ENCODE assay signal across 25 cellular contexts in the genomic region with DNA sequence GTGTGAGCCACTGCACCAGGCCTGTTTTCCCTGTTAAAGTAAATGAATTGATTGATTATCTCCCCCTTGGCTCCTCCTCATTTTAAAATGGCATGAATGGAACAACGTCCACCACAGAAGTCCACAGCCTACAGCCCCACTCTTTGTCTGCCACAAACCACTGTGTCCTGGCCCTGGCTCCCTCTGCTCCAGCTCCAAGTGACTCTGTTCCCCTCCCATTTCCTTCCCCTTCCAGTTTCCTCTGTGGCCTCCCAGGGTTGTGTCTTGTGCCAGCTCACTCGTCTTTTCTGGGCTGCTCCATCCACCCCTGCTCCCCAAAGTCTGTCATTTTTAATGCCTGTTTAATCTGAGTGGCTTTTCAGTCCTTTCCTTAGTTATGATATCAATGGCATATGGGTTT. TPM values are rescaled to one million over a fixed set of nuclear protein-coding genes. Genes with fewer than 3 reads are reported as not detected.
A peak's percentile ranks its signal among the peaks of the same experiment; 100 is the strongest.
DNase-seq lines count a peak whose midpoint lies in the region; ATAC-seq and TF ChIP-seq lines count a peak whose summit lies in the region.
"Had no signal": no experiment of that assay in that cellular context is flagged by ENCODE, and none has a peak within 500 bp of the region (broad histone marks: within the 10 kb centered on the region; RNA-seq: fewer than 3 reads in every experiment).

No MANE protein-coding gene starts in this region.

- no peak for DNase-seq in T-helper 2 cell treated with Interferon-gamma antibody and Interleukin-4, amounts not matched to agents 5 μg/mL and 100 μg/mL, for 36 hours (ENCODE audit: low spot score)
- no peak for DNase-seq in T-helper 2 cell
- DNase-seq in Right ventricle myocardium superior, result peak; percentile 49
- no peak for DNase-seq in left ventricle myocardium inferior
- peak; percentile 66 for DNase-seq in cardiac septum (ENCODE audit: low spot score)
- DNase-seq in stimulated activated CD4-positive, alpha-beta T cell treated with anti-CD3 and anti-CD28 coated beads, Interleukin-4, amount 100 ng/mL, for 24 hours, result no peak
- no peak for DNase-seq in SHP77 (lab: John Stamatoyannopoulos, UW)
- DNase-seq: 8988T; DMS 273 treated with DMSO at 0.1 percent for 48 hours; foreskin fibroblast; GOT3; kidney glomerular epithelial cell; NCI-H1092; NCI-H2081 treated with DMSO at 0.1 percent for 48 hours; stimulated activated CD4-positive, alpha-beta T cell treated with anti-CD3 and anti-CD28 coated beads, Interleukin-4, amount 100 ng/mL, for 1 hour; uterus had no signal

- peaks cover 33% of the 10 kb centered on the region for H3K36me3 Mint-ChIP-seq in T-helper 2 cell treated with Interferon-gamma antibody and Interleukin-4, amounts not matched to agents 5 μg/mL and 100 μg/mL, for 36 hours (ENCODE audit: low read depth)
- peaks cover 33% of the 10 kb centered on the region for H3K36me3 Mint-ChIP-seq in stimulated activated memory B cell treated with anti-CD40 and anti-IgM and Interleukin-4, amounts not matched to agents 10 μg/mL and 1 μg/mL and 100 μg/mL, for 72 hours

- H3K9me3 ChIP-seq in left ventricle myocardium inferior (replicated peaks), result no peaks in the 10 kb centered on the region
- H3K9me3 ChIP-seq: adrenal gland, uterus had no signal

- peaks cover 3% of the 10 kb centered on the region for H3K27me3 ChIP-seq in left ventricle myocardium inferior (ENCODE audit: low read depth)
- H3K27me3 ChIP-seq: adrenal gland, uterus had no signal

- H3K4me3 Mint-ChIP-seq in T-helper 2 cell treated with Interferon-gamma antibody and Interleukin-4, amounts not matched to agents 5 μg/mL and 100 μg/mL, for 36 hours, result peak overlapping the region; percentile 9
- H3K4me3 Mint-ChIP-seq in stimulated activated memory B cell treated with anti-CD40 and anti-IgM and Interleukin-4, amounts not matched to agents 10 μg/mL and 1 μg/mL and 100 μg/mL, for 72 hours, result no peak overlapping the region
- H3K4me3 Mint-ChIP-seq: nephron had no signal

- H3K9me3 Mint-ChIP-seq in T-helper 2 cell treated with Interferon-gamma antibody and Interleukin-4, amounts not matched to agents 5 μg/mL and 100 μg/mL, for 36 hours, result peaks cover 6% of the 10 kb centered on the region
- H3K9me3 Mint-ChIP-seq in stimulated activated memory B cell treated with anti-CD40 and anti-IgM and Interleukin-4, amounts not matched to agents 10 μg/mL and 1 μg/mL and 100 μg/mL, for 72 hours, result no peaks in the 10 kb centered on the region

- H3K27me3 Mint-ChIP-seq in T-helper 2 cell treated with Interferon-gamma antibody and Interleukin-4, amounts not matched to agents 5 μg/mL and 100 μg/mL, for 36 hours (ENCODE audit: low read depth), result no peaks in the 10 kb centered on the region
- H3K27me3 Mint-ChIP-seq in stimulated activated memory B cell treated with anti-CD40 and anti-IgM and Interleukin-4, amounts not matched to agents 10 μg/mL and 1 μg/mL and 100 μg/mL, for 72 hours, result no peaks in the 10 kb centered on the region

- peaks cover 61% of the 10 kb centered on the region for H3K4me1 Mint-ChIP-seq in T-helper 2 cell treated with Interferon-gamma antibody and Interleukin-4, amounts not matched to agents 5 μg/mL and 100 μg/mL, for 36 hours (ENCODE audit: low read depth)
- H3K4me1 Mint-ChIP-seq in stimulated activated memory B cell treated with anti-CD40 and anti-IgM and Interleukin-4, amounts not matched to agents 10 μg/mL and 1 μg/mL and 100 μg/mL, for 72 hours, result peaks cover 17% of the 10 kb centered on the region
- H3K4me1 Mint-ChIP-seq: nephron had no signal

- H3K27ac Mint-ChIP-seq in T-helper 2 cell treated with Interferon-gamma antibody and Interleukin-4, amounts not matched to agents 5 μg/mL and 100 μg/mL, for 36 hours, result peak overlapping the region; percentile 72
- H3K27ac Mint-ChIP-seq in stimulated activated memory B cell treated with anti-CD40 and anti-IgM and Interleukin-4, amounts not matched to agents 10 μg/mL and 1 μg/mL and 100 μg/mL, for 72 hours, result peak overlapping the region; percentile 31
- H3K27ac Mint-ChIP-seq: nephron had no signal

- no peak overlapping the region for H3K27ac ChIP-seq in left ventricle myocardium inferior (replicated peaks)
- H3K27ac ChIP-seq: adrenal gland, epithelial cell of prostate, uterus had no signal

- intact Hi-C loops in Right ventricle myocardium superior (cut with DNase I), result loop anchor here (10.0 kb wide), 1 partner anchor 55 kb away; the partner anchor contains the start of gene CD5
- intact Hi-C loops in left ventricle myocardium inferior (cut with micrococcal nuclease), result no loop called here
- intact Hi-C loops in cardiac septum (cut with DNase I), result no loop called here

- no peak for TF ChIP-seq CTCF in left ventricle myocardium inferior (IDR thresholded peaks at IDR 0.05; ENCODE audit: borderline replicate concordance)

- peak; percentile 43 for ATAC-seq in Right ventricle myocardium superior (ENCODE audit: poor library complexity)
- no peak for ATAC-seq in stimulated activated memory B cell treated with anti-CD40 and anti-IgM and Interleukin-4, amounts not matched to agents 10 μg/mL and 1 μg/mL and 100 μg/mL, for 72 hours

- H3K4me3 ChIP-seq in left ventricle myocardium inferior, result no peak overlapping the region
- H3K4me3 ChIP-seq: adrenal gland, uterus had no signal

- H3K4me1 ChIP-seq in left ventricle myocardium inferior, result peaks cover 35% of the 10 kb centered on the region
- H3K4me1 ChIP-seq: adrenal gland, uterus had no signal

- no peaks in the 10 kb centered on the region for H3K36me3 ChIP-seq in left ventricle myocardium inferior
- H3K36me3 ChIP-seq: adrenal gland, uterus had no signal

RNA-seq across cellular contexts. Expression of gene CD5, which starts 52.4 kb away (rescaled TPM):
- not detected for total RNA-seq in Right ventricle myocardium superior
- 0.30 TPM for total RNA-seq in left ventricle myocardium inferior
- not detected for total RNA-seq in cardiac septum
- total RNA-seq: bronchial epithelial cell, dermis microvascular lymphatic vessel endothelial cell, LHCN-M2, NCI-H460, skeletal muscle tissue had no signal

Comparison
In these comparisons a context has a peak if more than half of its experiments do, and no peak if none do; other contexts are left out.
1. DNase-seq: peak in Right ventricle myocardium superior (single experiment) and cardiac septum (single experiment); none in T-helper 2 cell treated with Interferon-gamma antibody and Interleukin-4, amounts not matched to agents 5 μg/mL and 100 μg/mL, for 36 hours (single experiment), T-helper 2 cell (0 of 5), left ventricle myocardium inferior (single experiment), stimulated activated CD4-positive, alpha-beta T cell treated with anti-CD3 and anti-CD28 coated beads, Interleukin-4, amount 100 ng/mL, for 24 hours (single experiment) and SHP77 (0 of 2).